In genomic region chr6:43883698-43884659, GRCh38 we compare ENCODE assay signal across 13 cellular contexts.
DNase-seq lines count a peak whose midpoint lies in the region; ATAC-seq and TF ChIP-seq lines count a peak whose summit lies in the region.
"Had no signal": no experiment of that assay in that cellular context is flagged by ENCODE, and none has a peak within 500 bp of the region (broad histone marks: within the 10 kb centered on the region; RNA-seq: fewer than 3 reads in every experiment).

No MANE protein-coding gene starts in this region.

- H3K9ac ChIP-seq in Karpas-422 (ENCODE audit: low read length) (no peak overlapping the region), PC-3 (ENCODE audit: low read length) (no peak overlapping the region)

- H3K27me3 Mint-ChIP-seq in dendritic cell treated with granulocyte-macrophage colony-stimulating factor and Interleukin-4, amounts not matched to agents 40 ng/mL and 50 ng/mL, for 4 days, result peaks cover 6% of the 10 kb centered on the region

- H3K4me2 ChIP-seq in Karpas-422 (ENCODE audit: low read depth, low read length, poor library complexity, severe bottlenecking) (no peak overlapping the region), PC-3 (ENCODE audit: low read length) (no peak overlapping the region)

- peak overlapping the region; percentile 45 for H3K4me3 Mint-ChIP-seq in dendritic cell treated with granulocyte-macrophage colony-stimulating factor and Interleukin-4, amounts not matched to agents 40 ng/mL and 50 ng/mL, for 4 days
- H3K4me3 Mint-ChIP-seq: HFFc6 had no signal

- H3K36me3 Mint-ChIP-seq in dendritic cell treated with granulocyte-macrophage colony-stimulating factor and Interleukin-4, amounts not matched to agents 40 ng/mL and 50 ng/mL, for 4 days (ENCODE audit: low read depth), result no peaks in the 10 kb centered on the region
- H3K36me3 Mint-ChIP-seq in activated naive CD4-positive, alpha-beta T cell treated with anti-CD3 and anti-CD28 coated beads, Interleukin-2, amount 50 U/mL, for 72 hours, result no peaks in the 10 kb centered on the region

- DNase-seq in Ammon's horn (ENCODE audit: low spot score), result peak; percentile 56
- DNase-seq in Karpas-422, result peak; percentile 51
- DNase-seq in activated naive CD4-positive, alpha-beta T cell treated with anti-CD3 and anti-CD28 coated beads, Interleukin-2, amount 50 U/mL, for 72 hours (ENCODE audit: low spot score in 2 of 2), result no peak
- DNase-seq in kidney tubule cell (ENCODE audit: low spot score), result no peak
- no peak for DNase-seq in OCI-M2 (lab: John Stamatoyannopoulos, UW; ENCODE audit: unreplicated experiment)
- DNase-seq in PC-3, result no peak
- DNase-seq: HFFc6; NCI-H446 treated with DMSO at 0.1 percent for 48 hours; right lobe of liver; stimulated activated CD8-positive, alpha-beta memory T cell treated with anti-CD3 and anti-CD28 coated beads, Interleukin-4, amount 100 ng/mL, for 48 hours had no signal

- no peaks in the 10 kb centered on the region for H3K4me1 ChIP-seq in Karpas-422 (ENCODE audit: low read length)
- H3K4me1 ChIP-seq in PC-3 (ENCODE audit: insufficient read depth, low read length), result no peaks in the 10 kb centered on the region

- no TSS peak for BruUV-seq in PC-3 (replicated peaks; lab: Mats Ljungman, UMichigan)

- H2AFZ ChIP-seq in Karpas-422 (ENCODE audit: low read length) (no peak overlapping the region), PC-3 (ENCODE audit: low read length) (no peak overlapping the region)

- no peaks in the 10 kb centered on the region for H3F3A ChIP-seq in PC-3 (ENCODE audit: low read length, unreplicated experiment)

- intact Hi-C loops in dendritic cell treated with granulocyte-macrophage colony-stimulating factor and Interleukin-4, amounts not matched to agents 40 ng/mL and 50 ng/mL, for 4 days (cut with micrococcal nuclease), result loop anchor here (5.0 kb wide), 1 partner anchor 33 kb away; no protein-coding TSS in a partner anchor
- intact Hi-C loops in PC-3 (cut with micrococcal nuclease), result no loop called here

- H3K4me3 ChIP-seq in Karpas-422 (ENCODE audit: low read length) (no peak overlapping the region), PC-3 (ENCODE audit: low read length) (no peak overlapping the region)
- H3K4me3 ChIP-seq: lung, right lobe of liver had no signal

- H3K79me2 ChIP-seq in Karpas-422 (ENCODE audit: low read length) (no peaks in the 10 kb centered on the region), PC-3 (ENCODE audit: low read length) (no peaks in the 10 kb centered on the region)

- TF ChIP-seq CTCF in PC-3 (conservative IDR thresholded peaks at IDR 0.05; ENCODE audit: low read depth, low read length), result no peak

- peaks cover 62% of the 10 kb centered on the region for H3K4me1 Mint-ChIP-seq in dendritic cell treated with granulocyte-macrophage colony-stimulating factor and Interleukin-4, amounts not matched to agents 40 ng/mL and 50 ng/mL, for 4 days (ENCODE audit: low read depth)

- H3K27me3 ChIP-seq in Karpas-422 (ENCODE audit: low read length), result no peaks in the 10 kb centered on the region
- H3K27me3 ChIP-seq in PC-3 (ENCODE audit: low read length), result no peaks in the 10 kb centered on the region
- H3K27me3 ChIP-seq: right lobe of liver had no signal

- H3K36me3 ChIP-seq in Karpas-422 (ENCODE audit: insufficient read depth, low read length) (no peaks in the 10 kb centered on the region), PC-3 (ENCODE audit: low read depth, low read length) (no peaks in the 10 kb centered on the region)
- H3K36me3 ChIP-seq: right lobe of liver had no signal

- H3K9me3 Mint-ChIP-seq in dendritic cell treated with granulocyte-macrophage colony-stimulating factor and Interleukin-4, amounts not matched to agents 40 ng/mL and 50 ng/mL, for 4 days, result no peaks in the 10 kb centered on the region
- no peaks in the 10 kb centered on the region for H3K9me3 Mint-ChIP-seq in activated naive CD4-positive, alpha-beta T cell treated with anti-CD3 and anti-CD28 coated beads, Interleukin-2, amount 50 U/mL, for 72 hours
- H3K9me3 Mint-ChIP-seq: HFFc6 had no signal

- CTCF ChIA-PET in PC-3 (lab: Charles Lee), result no interaction called here

- H3K9me3 ChIP-seq in Karpas-422 (ENCODE audit: low read length) (no peaks in the 10 kb centered on the region), PC-3 (ENCODE audit: low read length) (no peaks in the 10 kb centered on the region)
- H3K9me3 ChIP-seq: right lobe of liver had no signal

- peak overlapping the region; percentile 95 for H3K27ac Mint-ChIP-seq in dendritic cell treated with granulocyte-macrophage colony-stimulating factor and Interleukin-4, amounts not matched to agents 40 ng/mL and 50 ng/mL, for 4 days
- no peak overlapping the region for H3K27ac Mint-ChIP-seq in activated naive CD4-positive, alpha-beta T cell treated with anti-CD3 and anti-CD28 coated beads, Interleukin-2, amount 50 U/mL, for 72 hours
- H3K27ac Mint-ChIP-seq: HFFc6 had no signal

- POLR2A ChIA-PET in PC-3 (lab: Charles Lee; ENCODE audit: unreplicated experiment), result no interaction called here

- H3K9me2 ChIP-seq in Karpas-422 (replicated peaks; ENCODE audit: insufficient read depth, low read length), result no peaks in the 10 kb centered on the region
- no peaks in the 10 kb centered on the region for H3K9me2 ChIP-seq in PC-3 (replicated peaks; ENCODE audit: low read length)

- H4K20me1 ChIP-seq in Karpas-422 (ENCODE audit: insufficient read depth, low read depth, low read length) (no peaks in the 10 kb centered on the region), PC-3 (ENCODE audit: low read length) (no peaks in the 10 kb centered on the region)

- no peak overlapping the region for H3K27ac ChIP-seq in Karpas-422 (ENCODE audit: low read length)
- H3K27ac ChIP-seq in PC-3 (ENCODE audit: low read length), result no peak overlapping the region
- H3K27ac ChIP-seq: right lobe of liver had no signal

- peak; percentile 74 for ATAC-seq in GM19372 (IDR thresholded peaks at IDR 0.05; ENCODE audit: low read depth, unreplicated experiment)
- ATAC-seq in activated naive CD4-positive, alpha-beta T cell treated with anti-CD3 and anti-CD28 coated beads, Interleukin-2, amount 50 U/mL, for 72 hours, result no peak
- no peak for ATAC-seq in PC-3

Comparison
In these comparisons a context has a peak if more than half of its experiments do, and no peak if none do; other contexts are left out.
1. DNase-seq: peak in Ammon's horn (single experiment) and Karpas-422 (single experiment); none in activated naive CD4-positive, alpha-beta T cell treated with anti-CD3 and anti-CD28 coated beads, Interleukin-2, amount 50 U/mL, for 72 hours (0 of 2), kidney tubule cell (single experiment), OCI-M2 (single experiment) and PC-3 (single experiment).